21 cellular contexts compared by ENCODE assay signal in the genomic region with DNA sequence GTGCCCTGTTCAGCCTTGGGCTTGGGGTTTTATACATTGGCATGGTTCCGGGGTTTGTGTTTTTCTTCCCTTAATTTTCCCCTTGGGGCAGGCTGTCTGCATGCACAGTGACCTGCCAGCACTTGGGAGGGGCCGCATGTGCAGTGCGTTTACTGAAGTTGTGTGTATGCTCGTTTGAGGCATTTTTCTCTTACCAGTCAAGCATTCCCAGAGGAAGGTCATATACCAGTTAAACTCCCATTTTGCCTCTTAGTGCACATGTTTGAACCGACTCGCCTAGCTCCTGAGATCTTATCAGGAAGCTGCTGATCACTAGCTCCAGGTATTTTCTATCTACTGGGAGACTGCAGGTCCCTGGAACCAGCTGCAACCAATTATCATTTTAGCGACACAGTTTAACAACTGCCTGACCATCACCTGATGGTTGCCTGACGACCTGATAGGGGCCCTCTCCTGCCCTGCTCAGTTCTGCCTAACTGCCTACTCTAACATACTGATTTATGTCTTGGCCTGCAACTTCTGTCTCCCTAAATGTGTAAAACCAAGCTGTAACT. TPM values are rescaled to one million over a fixed set of nuclear protein-coding genes. Genes with fewer than 3 reads are reported as not detected.
A peak's percentile ranks its signal among the peaks of the same experiment; 100 is the strongest.
DNase-seq lines count a peak whose midpoint lies in the region; ATAC-seq, FAIRE-seq and TF ChIP-seq lines count a peak whose summit lies in the region.
"Had no signal": no experiment of that assay in that cellular context is flagged by ENCODE, and none has a peak within 500 bp of the region (broad histone marks: within the 10 kb centered on the region; RNA-seq: fewer than 3 reads in every experiment).

No MANE protein-coding gene starts in this region.

- H3K4me1 ChIP-seq in K562 (replicated peaks in 1 of 2; ENCODE audit: control insufficient read depth in 2 of 2, insufficient read depth in 2 of 2, low read length in 2 of 2) = peaks cover 18 to 31% of the 10 kb centered on the region in 2 experiments

- TF ChIP-seq EP300 in K562 (IDR thresholded peaks at IDR 0.05; ENCODE audit: low read length) = peak; percentile 57

- H3K4me2 ChIP-seq in K562 (ENCODE audit: insufficient read depth, low read length) = peak overlapping the region; percentile 47

- intact Hi-C loops in K562 (cut with micrococcal nuclease) = loop anchor here (2.0 kb wide), 1 partner anchor 53 kb away; the partner anchor contains the start of gene SRSF2

- H3K9me3 Mint-ChIP-seq in progenitor cell of endocrine pancreas (ENCODE audit: low read depth) (peaks cover 3% of the 10 kb centered on the region), type B pancreatic cell (peaks cover 10% of the 10 kb centered on the region)
- H3K9me3 Mint-ChIP-seq: CD8-positive, alpha-beta T cell; dendritic cell treated with granulocyte-macrophage colony-stimulating factor and Interleukin-4, amounts not matched to agents 40 ng/mL and 50 ng/mL, for 4 days; IgD-negative memory B cell had no signal

- peak overlapping the region; percentile 45 for H3K27ac ChIP-seq in K562 (ENCODE audit: extremely low read depth, low read depth, low read length)
- H3K27ac ChIP-seq: esophagus squamous epithelium, tibial artery had no signal

- no peaks in the 10 kb centered on the region for H3K27me3 Mint-ChIP-seq in progenitor cell of endocrine pancreas
- H3K27me3 Mint-ChIP-seq in type B pancreatic cell = no peaks in the 10 kb centered on the region
- H3K27me3 Mint-ChIP-seq: dendritic cell treated with granulocyte-macrophage colony-stimulating factor and Interleukin-4, amounts not matched to agents 40 ng/mL and 50 ng/mL, for 4 days; IgD-negative memory B cell had no signal

- DNase-seq in NCI-H1092 treated with DMSO at 0.1 percent for 48 hours (lab: John Stamatoyannopoulos, UW) (peak; percentile 30), NCI-H1092 (lab: John Stamatoyannopoulos, UW) (no peak), NCI-H2171 treated with DMSO at 0.1 percent for 48 hours (lab: John Stamatoyannopoulos, UW) (peak; percentile 71), K562 (ENCODE audit: extremely low read depth in 1 of 4, low spot score in 3 of 4) (peak; percentile 30 to 82 (median 46)), progenitor cell of endocrine pancreas (ENCODE audit: low spot score, unreplicated experiment) (no peak), ecto neural progenitor cell (ENCODE audit: low spot score) (no peak), type B pancreatic cell (ENCODE audit: extremely low spot score, unreplicated experiment) (no peak)
- DNase-seq: 8988T; activated naive CD4-positive, alpha-beta T cell treated with Interleukin-2 at 50 U/mL for 16 hours; CD8-positive, alpha-beta T cell; esophagus squamous epithelium; kidney glomerular epithelial cell; mucosa of descending colon; NCI-H1694; NCI-H524 treated with DMSO at 0.1 percent for 48 hours; T-helper 2 cell; tibial artery had no signal

- TF ChIP-seq CTCF in K562 (IDR thresholded peaks at IDR 0.05 in 2 of 3, conservative IDR thresholded peaks at IDR 0.05 in 1 of 3; ENCODE audit: insufficient read depth in 2 of 3, low read depth in 1 of 3, low read length in 3 of 3) (no peak), progenitor cell of endocrine pancreas (IDR thresholded peaks at IDR 0.05; ENCODE audit: unreplicated experiment) (no peak), type B pancreatic cell (conservative IDR thresholded peaks at IDR 0.05) (no peak)

- no peak for TF ChIP-seq POLR2A in K562 (conservative IDR thresholded peaks at IDR 0.05)

- H4K20me1 ChIP-seq in K562 (replicated peaks; ENCODE audit: control insufficient read depth, insufficient read depth, low read length) = no peaks in the 10 kb centered on the region

- peak overlapping the region; percentile 63; the same call in 1 of the 2 replicates for H2AFZ ChIP-seq in K562 (ENCODE audit: low read depth, low read length)

- ATAC-seq in K562 (peak; percentile 82), GM18867 (IDR thresholded peaks at IDR 0.05; ENCODE audit: unreplicated experiment) (no peak)
- ATAC-seq: activated CD4-positive, CD25-positive, alpha-beta regulatory T cell treated with anti-CD3 and anti-CD28 coated beads, Interleukin-2, amount 50 U/mL, for 24 hours; CD8-positive, alpha-beta T cell; mucosa of descending colon had no signal

- H3K36me3 ChIP-seq in K562 (ENCODE audit: control insufficient read depth, insufficient read depth, low read length) = no peaks in the 10 kb centered on the region

- CTCF ChIA-PET in K562 (lab: Yijun Ruan, JAX; ENCODE audit: low intra/inter-chr PET ratio) = no interaction called here

- no peaks in the 10 kb centered on the region for H3K9me3 ChIP-seq in K562 (replicated peaks; ENCODE audit: control insufficient read depth, insufficient read depth, low read depth, low read length)
- H3K9me3 ChIP-seq: esophagus squamous epithelium, mucosa of descending colon had no signal

- H3K36me3 Mint-ChIP-seq in progenitor cell of endocrine pancreas (ENCODE audit: insufficient read depth) (peaks cover 5% of the 10 kb centered on the region), type B pancreatic cell (peaks cover 12% of the 10 kb centered on the region)

- peak; percentile 44 for FAIRE-seq in K562 (lab: Jason Lieb, UNC)

- no peak overlapping the region; a peak in 2 of 4 replicates for H3K9ac ChIP-seq in K562 (ENCODE audit: insufficient read depth in 1 of 2, low read depth in 2 of 2, low read length in 2 of 2)

- H3K79me2 ChIP-seq in K562 (ENCODE audit: control insufficient read depth, insufficient read depth, low read length) = no peaks in the 10 kb centered on the region

- no peaks in the 10 kb centered on the region for H3K27me3 ChIP-seq in K562 (ENCODE audit: control insufficient read depth in 2 of 2, insufficient read depth in 2 of 2, low read length in 2 of 2)
- H3K27me3 ChIP-seq: esophagus squamous epithelium, tibial artery had no signal

- peak in 1 of 2 experiments; percentile 13; a peak in 1 of 4 replicates for TF ChIP-seq RAD21 in K562 (CRISPR knock-in tag; conservative IDR thresholded peaks at IDR 0.05 in 1 of 2, IDR thresholded peaks at IDR 0.05 in 1 of 2)

- H3K4me3 ChIP-seq in K562 = no peak overlapping the region
- H3K4me3 ChIP-seq: esophagus squamous epithelium, mucosa of descending colon, tibial artery had no signal

- H3K4me1 Mint-ChIP-seq in progenitor cell of endocrine pancreas (ENCODE audit: low read depth) (peaks cover 5% of the 10 kb centered on the region), type B pancreatic cell (ENCODE audit: unreplicated experiment) (peaks cover 18% of the 10 kb centered on the region)

- POLR2A ChIA-PET in K562 (lab: Yijun Ruan, JAX) = interaction anchor here (0.6 to 0.8 kb wide), 3 partner anchors 22 to 273 kb away, joined by 3 read pairs; no protein-coding TSS in a partner anchor

- WGBS in K562 (ENCODE audit: insufficient coverage, low coverage, missing lambda C conversion rate) = 4% methylated on average over 7 of the region's 8 CpGs

- H3K9me1 ChIP-seq in K562 (ENCODE audit: control insufficient read depth, insufficient read depth, low read length) = no peaks in the 10 kb centered on the region

- peak overlapping the region; percentile 79 for H3K27ac Mint-ChIP-seq in progenitor cell of endocrine pancreas
- H3K27ac Mint-ChIP-seq in type B pancreatic cell = no peak overlapping the region
- H3K27ac Mint-ChIP-seq: CD8-positive, alpha-beta T cell; dendritic cell treated with granulocyte-macrophage colony-stimulating factor and Interleukin-4, amounts not matched to agents 40 ng/mL and 50 ng/mL, for 4 days had no signal

- in situ Hi-C loops in K562 (cut with MboI) = no loop called here

- BruUV-seq in K562 (replicated peaks; lab: Mats Ljungman, UMichigan) = no TSS peak

- H3K4me3 Mint-ChIP-seq in progenitor cell of endocrine pancreas (ENCODE audit: low read depth) (no peak overlapping the region), type B pancreatic cell (no peak overlapping the region)
- H3K4me3 Mint-ChIP-seq: CD8-positive, alpha-beta T cell; dendritic cell treated with granulocyte-macrophage colony-stimulating factor and Interleukin-4, amounts not matched to agents 40 ng/mL and 50 ng/mL, for 4 days; IgD-negative memory B cell had no signal

RNA-seq across cellular contexts. Expression of gene MFSD11, which starts 51.4 kb away (rescaled TPM):
- total RNA-seq in K562 (2011; cell fraction: chromatin; rRNA removed; ENCODE audit: low replicate concordance) = 145 and 147 TPM in 2 replicates
- total RNA-seq in K562 (2011; cell fraction: nucleolus; rRNA removed) = 84.1 and 87.6 TPM in 2 replicates
- 125 and 138 TPM in 2 replicates for total RNA-seq in K562 (2011; cell fraction: nucleoplasm; rRNA removed)
- total RNA-seq in K562 (2014; rRNA removed) (15.5 and 25.6 TPM in 2 replicates), K562 (2014; rRNA removed; fragmentation: Illumina TruSeq; extraction: Trizol) (20.9 and 21.8 TPM in 2 replicates), K562 (2015; rRNA removed; fragmentation: Illumina TruSeq; extraction: Trizol) (21.6 and 24.1 TPM in 2 replicates), K562 (2021) (24.5 and 26.2 TPM in 2 replicates), progenitor cell of endocrine pancreas (35.6 and 38.7 TPM in 2 replicates), type B pancreatic cell (ENCODE audit: low replicate concordance) (29.0 and 33.9 TPM in 2 replicates)
- polyA plus RNA-seq in K562 (2011; rRNA removed) (23.7 and 24.4 TPM in 2 replicates), K562 (2014; fragmentation: Illumina TruSeq; extraction: Trizol) (15.0 and 17.9 TPM in 2 replicates), K562 (2014; fragmentation: Nextera tagmentation; extraction: Ambion mirVana) (10 to 100 TPM; 14.4 to 19.7 TPM), K562 (2014; rRNA removed) (19.9 and 22.8 TPM in 2 replicates)
- 20.6 and 23.7 TPM in 2 replicates for polyA plus RNA-seq in K562 (2011; cell fraction: cytosol; rRNA removed)
- polyA plus RNA-seq in K562 (2011; cell fraction: nucleus; rRNA removed) = 57.8 and 68.3 TPM in 2 replicates
- 21.9 and 28.2 TPM in 2 replicates for polyA plus RNA-seq in K562 (2012)
- 30.5 and 35.7 TPM in 2 replicates for polyA minus RNA-seq in K562 (2011; rRNA and poly(A)+ RNA removed)
- polyA minus RNA-seq in K562 (2011; cell fraction: cytosol; rRNA and poly(A)+ RNA removed) = 16.4 and 22.1 TPM in 2 replicates
- 30.6 and 40.5 TPM in 2 replicates for polyA minus RNA-seq in K562 (2011; cell fraction: nucleus; rRNA and poly(A)+ RNA removed)

RNA-seq across cellular contexts. Expression of gene SRSF2, which starts 52.2 kb away (rescaled TPM):
- total RNA-seq in K562 (2011; cell fraction: chromatin; rRNA removed; ENCODE audit: low replicate concordance) = 541 and 860 TPM in 2 replicates
- total RNA-seq in K562 (2011; cell fraction: nucleolus; rRNA removed) = 738 and 811 TPM in 2 replicates
- total RNA-seq in K562 (2011; cell fraction: nucleoplasm; rRNA removed) = 625 and 722 TPM in 2 replicates
- total RNA-seq in K562 (2014; rRNA removed) = 583 and 1,185 TPM in 2 replicates
- total RNA-seq in K562 (2014; rRNA removed; fragmentation: Illumina TruSeq; extraction: Trizol) = 261 and 276 TPM in 2 replicates
- total RNA-seq in K562 (2015; rRNA removed; fragmentation: Illumina TruSeq; extraction: Trizol) = 339 and 353 TPM in 2 replicates
- total RNA-seq in K562 (2021) = 499 and 569 TPM in 2 replicates
- polyA plus RNA-seq in K562 (2011; rRNA removed) = 422 and 444 TPM in 2 replicates
- 268 and 523 TPM in 2 replicates for polyA plus RNA-seq in K562 (2011; cell fraction: cytosol; rRNA removed)
- 1,783 and 2,637 TPM in 2 replicates for polyA plus RNA-seq in K562 (2011; cell fraction: nucleus; rRNA removed)
- 310 and 372 TPM in 2 replicates for polyA plus RNA-seq in K562 (2012)
- polyA plus RNA-seq in K562 (2014; fragmentation: Illumina TruSeq; extraction: Trizol) = 379 and 393 TPM in 2 replicates
- 100 to 1,000 TPM; 161 to 186 TPM for polyA plus RNA-seq in K562 (2014; fragmentation: Nextera tagmentation; extraction: Ambion mirVana)
- polyA plus RNA-seq in K562 (2014; rRNA removed) = 579 and 682 TPM in 2 replicates
- polyA minus RNA-seq in K562 (2011; rRNA and poly(A)+ RNA removed) = 180 and 185 TPM in 2 replicates
- polyA minus RNA-seq in K562 (2011; cell fraction: cytosol; rRNA and poly(A)+ RNA removed) = 370 and 404 TPM in 2 replicates
- 793 and 922 TPM in 2 replicates for polyA minus RNA-seq in K562 (2011; cell fraction: nucleus; rRNA and poly(A)+ RNA removed)
- 265 and 276 TPM in 2 replicates for total RNA-seq in progenitor cell of endocrine pancreas
- 198 and 273 TPM in 2 replicates for total RNA-seq in type B pancreatic cell (ENCODE audit: low replicate concordance)

Comparison
In these comparisons a context has a peak if more than half of its experiments do, and no peak if none do; other contexts are left out.
1. DNase-seq: peak in NCI-H1092 treated with DMSO at 0.1 percent for 48 hours (single experiment), NCI-H2171 treated with DMSO at 0.1 percent for 48 hours (single experiment) and K562 (4 of 4); none in NCI-H1092 (single experiment), progenitor cell of endocrine pancreas (single experiment), ecto neural progenitor cell (single experiment) and type B pancreatic cell (single experiment).